In the genomic region with DNA sequence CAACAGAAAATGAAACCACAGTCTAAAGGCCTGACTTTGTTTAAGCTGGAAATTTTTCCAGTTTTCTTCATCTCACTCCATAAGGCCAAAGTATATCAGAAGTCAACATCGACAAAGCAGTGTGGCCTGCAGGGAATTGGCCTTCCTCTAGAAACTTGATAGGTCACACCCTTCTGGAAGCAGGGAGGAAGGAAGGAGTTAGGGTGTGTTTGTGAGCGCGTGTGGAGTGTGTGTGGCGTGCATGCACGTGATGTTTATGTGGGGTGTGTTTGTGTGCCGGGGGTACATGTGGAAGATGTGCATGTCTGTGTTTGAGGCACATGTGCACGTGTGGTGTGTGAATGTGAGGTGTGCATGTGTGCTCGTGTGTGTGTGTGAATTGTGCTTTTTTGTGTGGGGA, we compare ENCODE assay signal across 16 cellular contexts. TPM values are rescaled to one million over a fixed set of nuclear protein-coding genes. Genes with fewer than 3 reads are reported as not detected.
A peak's percentile ranks its signal among the peaks of the same experiment; 100 is the strongest.
DNase-seq lines count a peak whose midpoint lies in the region; ATAC-seq and TF ChIP-seq lines count a peak whose summit lies in the region.
"Had no signal": no experiment of that assay in that cellular context is flagged by ENCODE, and none has a peak within 500 bp of the region (broad histone marks: within the 10 kb centered on the region; RNA-seq: fewer than 3 reads in every experiment).

No MANE protein-coding gene starts in this region.

- no peak for TF ChIP-seq RAD21 in IMR-90 (IDR thresholded peaks at IDR 0.05; ENCODE audit: low read length)

- CTCF ChIA-PET in activated CD4-positive, alpha-beta T cell treated with anti-CD3 and anti-CD28 coated beads for 36 hours (lab: Charles Lee): interaction anchor here (0.6 to 1.3 kb wide), 3 partner anchors 64 to 153 kb away, joined by 3 to 5 read pairs (median 3); no protein-coding TSS in a partner anchor
- CTCF ChIA-PET in IMR-90 (lab: Yijun Ruan, JAX): interaction anchor here (0.7 kb wide), 1 partner anchor 23 kb away, joined by 3 read pairs; no protein-coding TSS in a partner anchor

- no peaks in the 10 kb centered on the region for H3K9me3 Mint-ChIP-seq in activated CD4-positive, alpha-beta T cell treated with anti-CD3 and anti-CD28 coated beads for 36 hours (ENCODE audit: low read depth)
- no peaks in the 10 kb centered on the region for H3K9me3 Mint-ChIP-seq in activated naive CD8-positive, alpha-beta T cell treated with anti-CD3 and anti-CD28 coated beads, Interleukin-2, amount 10 ng/mL, durations not matched to agents 7 days and 5 days
- H3K9me3 Mint-ChIP-seq in naive thymus-derived CD8-positive, alpha-beta T cell: no peaks in the 10 kb centered on the region
- H3K9me3 Mint-ChIP-seq: stimulated activated memory B cell treated with anti-CD40 and anti-IgM and Interleukin-4, amounts not matched to agents 10 μg/mL and 1 μg/mL and 100 μg/mL, for 72 hours had no signal

- no peak overlapping the region for H3K14ac ChIP-seq in IMR-90 (replicated peaks; ENCODE audit: low read depth, low read length)

- no peak overlapping the region; the same call in 1 of the 2 replicates for H2BK20ac ChIP-seq in IMR-90 (ENCODE audit: low read depth, low read length)

- peaks cover 4% of the 10 kb centered on the region for H3K9me1 ChIP-seq in IMR-90 (ENCODE audit: insufficient read depth, low read length)

- H3K56ac ChIP-seq in IMR-90 (ENCODE audit: extremely low read depth, insufficient read depth, low read length): no peak overlapping the region

- H3K27me3 ChIP-seq in IMR-90 (ENCODE audit: control insufficient read depth, insufficient read depth, low read length) (no peaks in the 10 kb centered on the region), uterus (no peaks in the 10 kb centered on the region)
- H3K27me3 ChIP-seq: breast epithelium, upper lobe of left lung had no signal

- no peak for DNase-seq in activated CD4-positive, alpha-beta T cell treated with anti-CD3 and anti-CD28 coated beads for 36 hours
- no peak for DNase-seq in activated CD4-positive, alpha-beta T cell treated with anti-CD3 and anti-CD28 coated beads, Interleukin-2, amount 50 U/mL, for 1 hour
- DNase-seq in IMR-90 (no peak), uterus (no peak), RPMI8226 (no peak)
- no peak for DNase-seq in activated naive CD8-positive, alpha-beta T cell treated with anti-CD3 and anti-CD28 coated beads, Interleukin-2, amount 10 ng/mL, durations not matched to agents 7 days and 5 days
- no peak for DNase-seq in naive thymus-derived CD8-positive, alpha-beta T cell
- no peak for DNase-seq in stimulated activated CD4-positive, alpha-beta T cell treated with anti-CD3 and anti-CD28 coated beads, Interleukin-15, amount 100 ng/mL, for 24 hours
- DNase-seq: 8988T, MV-4-11, NCI-H2081 treated with DMSO at 0.1 percent for 48 hours, NCI-H510A treated with DMSO at 0.1 percent for 48 hours, upper lobe of left lung had no signal

- H3K4me1 ChIP-seq in IMR-90 (ENCODE audit: control insufficient read depth, insufficient read depth, low read length): peaks cover 2% of the 10 kb centered on the region; the same call in 1 of the 2 replicates
- H3K4me1 ChIP-seq in uterus: no peaks in the 10 kb centered on the region
- H3K4me1 ChIP-seq: breast epithelium had no signal

- WGBS in IMR-90 (ENCODE audit: extremely low coverage in 2 of 2, insufficient read length in 1 of 2), 2 experiments: 77 to 100% methylated on average over 1 to 5 of the region's 8 CpGs

- no peak overlapping the region for H4K8ac ChIP-seq in IMR-90 (ENCODE audit: low read depth in 2 of 2, low read length in 2 of 2)

- no peaks in the 10 kb centered on the region for H3K9me3 ChIP-seq in IMR-90 (ENCODE audit: control insufficient read depth, insufficient read depth, low read length)
- no peaks in the 10 kb centered on the region for H3K9me3 ChIP-seq in uterus
- H3K9me3 ChIP-seq: breast epithelium, upper lobe of left lung had no signal

- no peak overlapping the region for H2BK120ac ChIP-seq in IMR-90 (ENCODE audit: low read depth, low read length)

- H2AK9ac ChIP-seq in IMR-90 (replicated peaks; ENCODE audit: low read depth, low read length, poor library complexity): no peak overlapping the region

- no TSS peak for BruUV-seq in IMR-90 (replicated peaks; lab: Mats Ljungman, UMichigan)

- H3K4me1 Mint-ChIP-seq in activated CD4-positive, alpha-beta T cell treated with anti-CD3 and anti-CD28 coated beads for 36 hours: peaks cover 86% of the 10 kb centered on the region
- H3K4me1 Mint-ChIP-seq in activated naive CD8-positive, alpha-beta T cell treated with anti-CD3 and anti-CD28 coated beads, Interleukin-2, amount 10 ng/mL, durations not matched to agents 7 days and 5 days: peaks cover 72% of the 10 kb centered on the region
- H3K4me1 Mint-ChIP-seq in naive thymus-derived CD8-positive, alpha-beta T cell: peaks cover 45 to 95% (median 92%) of the 10 kb centered on the region in 4 donors

- peak overlapping the region; percentile 79 for H3K27ac Mint-ChIP-seq in activated CD4-positive, alpha-beta T cell treated with anti-CD3 and anti-CD28 coated beads for 36 hours
- peak overlapping the region; percentile 68 for H3K27ac Mint-ChIP-seq in activated naive CD8-positive, alpha-beta T cell treated with anti-CD3 and anti-CD28 coated beads, Interleukin-2, amount 10 ng/mL, durations not matched to agents 7 days and 5 days
- peak overlapping the region; percentile 80 to 94 (median 88) for H3K27ac Mint-ChIP-seq in naive thymus-derived CD8-positive, alpha-beta T cell
- H3K27ac Mint-ChIP-seq: stimulated activated memory B cell treated with anti-CD40 and anti-IgM and Interleukin-4, amounts not matched to agents 10 μg/mL and 1 μg/mL and 100 μg/mL, for 72 hours had no signal

- H4K20me1 ChIP-seq in IMR-90 (ENCODE audit: insufficient read depth, low read length): no peaks in the 10 kb centered on the region

- peak overlapping the region; percentile 1 for H3K4me3 Mint-ChIP-seq in activated CD4-positive, alpha-beta T cell treated with anti-CD3 and anti-CD28 coated beads for 36 hours
- peak overlapping the region; percentile 62 for H3K4me3 Mint-ChIP-seq in activated naive CD8-positive, alpha-beta T cell treated with anti-CD3 and anti-CD28 coated beads, Interleukin-2, amount 10 ng/mL, durations not matched to agents 7 days and 5 days
- H3K4me3 Mint-ChIP-seq in naive thymus-derived CD8-positive, alpha-beta T cell: peak overlapping the region; percentile 43 to 88 (median 77)
- H3K4me3 Mint-ChIP-seq: stimulated activated memory B cell treated with anti-CD40 and anti-IgM and Interleukin-4, amounts not matched to agents 10 μg/mL and 1 μg/mL and 100 μg/mL, for 72 hours had no signal

- no peak for ATAC-seq in activated CD4-positive, alpha-beta T cell treated with anti-CD3 and anti-CD28 coated beads for 36 hours
- ATAC-seq in IMR-90 (ENCODE audit: low read depth): peak; percentile 14; the same call in 1 of the 2 replicates
- ATAC-seq in activated naive CD8-positive, alpha-beta T cell treated with anti-CD3 and anti-CD28 coated beads, Interleukin-2, amount 10 ng/mL, durations not matched to agents 7 days and 5 days (ENCODE audit: low read depth): peak; percentile 8
- peak in 1 of 2 donors; percentile 20 for ATAC-seq in naive thymus-derived CD8-positive, alpha-beta T cell
- ATAC-seq: stimulated activated memory B cell treated with anti-CD40 and anti-IgM and Interleukin-4, amounts not matched to agents 10 μg/mL and 1 μg/mL and 100 μg/mL, for 72 hours had no signal

- dilution Hi-C loops in IMR-90 (cut with HindIII; ENCODE audit: low sequenced_read_pairs, unreplicated experiment): no loop called here

- POLR2A ChIA-PET in activated CD4-positive, alpha-beta T cell treated with anti-CD3 and anti-CD28 coated beads for 36 hours (lab: Charles Lee): interaction anchor here (1.3 kb wide), 1 partner anchor 14 kb away, joined by 7 read pairs; no protein-coding TSS in a partner anchor
- POLR2A ChIA-PET in IMR-90 (lab: Charles Lee; ENCODE audit: unreplicated experiment): no interaction called here
- POLR2A ChIA-PET in activated naive CD8-positive, alpha-beta T cell treated with anti-CD3 and anti-CD28 coated beads, Interleukin-2, amount 10 ng/mL, durations not matched to agents 7 days and 5 days (lab: Charles Lee): interaction anchor here (0.7 to 1.0 kb wide), 3 partner anchors 14 to 20 kb away, joined by 3 to 7 read pairs (median 4); no protein-coding TSS in a partner anchor
- POLR2A ChIA-PET in naive thymus-derived CD8-positive, alpha-beta T cell (lab: Charles Lee): interaction anchor here (0.8 to 10.7 kb wide), 6 partner anchors 10 to 46 kb away, joined by 3 to 121 read pairs (median 6); no protein-coding TSS in a partner anchor

- H3K79me1 ChIP-seq in IMR-90 (ENCODE audit: low read depth in 1 of 2, low read length in 2 of 2): peaks cover 0 to 7% of the 10 kb centered on the region in 2 experiments; a peak in 2 of 4 replicates

- H2AFZ ChIP-seq in IMR-90 (replicated peaks; ENCODE audit: low read length, poor library complexity): peak overlapping the region; percentile 9

- no peak overlapping the region for H2BK15ac ChIP-seq in IMR-90 (ENCODE audit: low read depth, low read length)

- H3K36me3 Mint-ChIP-seq in activated CD4-positive, alpha-beta T cell treated with anti-CD3 and anti-CD28 coated beads for 36 hours (ENCODE audit: low read depth): peaks cover 93% of the 10 kb centered on the region
- peaks cover 58% of the 10 kb centered on the region for H3K36me3 Mint-ChIP-seq in activated naive CD8-positive, alpha-beta T cell treated with anti-CD3 and anti-CD28 coated beads, Interleukin-2, amount 10 ng/mL, durations not matched to agents 7 days and 5 days
- H3K36me3 Mint-ChIP-seq in naive thymus-derived CD8-positive, alpha-beta T cell: peaks cover 10 to 100% (median 48%) of the 10 kb centered on the region in 3 donors

- H4K91ac ChIP-seq in IMR-90 (ENCODE audit: insufficient read depth, low read depth, low read length): no peak overlapping the region

- no peak overlapping the region; the same call in 1 of the 2 replicates for H3K4me2 ChIP-seq in IMR-90 (ENCODE audit: low read depth, low read length)
- H3K4me2 ChIP-seq: smooth muscle cell had no signal

- TF ChIP-seq POLR2A in IMR-90 (IDR thresholded peaks at IDR 0.05; ENCODE audit: low read depth, low read length) (no peak), uterus (IDR thresholded peaks at IDR 0.05) (no peak)

- H4K5ac ChIP-seq in IMR-90 (ENCODE audit: low read depth, low read length): no peak overlapping the region

- peaks cover 27% of the 10 kb centered on the region for H3K36me3 ChIP-seq in IMR-90 (ENCODE audit: control insufficient read depth, insufficient read depth, low read length)
- H3K36me3 ChIP-seq in uterus: no peaks in the 10 kb centered on the region

- H3K23ac ChIP-seq in IMR-90 (ENCODE audit: low read depth, low read length): peak overlapping the region; percentile 60

- in situ Hi-C loops in IMR-90 (cut with MboI; ENCODE audit: low sequenced_read_pairs): no loop called here

- H2AK5ac ChIP-seq in IMR-90 (ENCODE audit: low read depth, low read length): no peak overlapping the region

- no peak overlapping the region for H2BK5ac ChIP-seq in IMR-90 (ENCODE audit: low read depth, low read length, poor library complexity, severe bottlenecking)

- TF ChIP-seq CTCF in IMR-90 (conservative IDR thresholded peaks at IDR 0.05; ENCODE audit: low read depth, low read length) (no peak), uterus (IDR thresholded peaks at IDR 0.05) (no peak)

- H3K4me3 ChIP-seq in IMR-90 (ENCODE audit: insufficient read depth, low read depth, low read length) (no peak overlapping the region), uterus (no peak overlapping the region)
- H3K4me3 ChIP-seq: breast epithelium, smooth muscle cell, upper lobe of left lung had no signal

- H3K4ac ChIP-seq in IMR-90 (ENCODE audit: low read depth, low read length): no peak overlapping the region

- H3K27ac ChIP-seq in IMR-90 (ENCODE audit: insufficient read depth, low read length) (no peak overlapping the region), uterus (no peak overlapping the region)
- H3K27ac ChIP-seq: upper lobe of left lung had no signal

- H3K18ac ChIP-seq in IMR-90 (ENCODE audit: low read depth, low read length): no peak overlapping the region

- H3K9ac ChIP-seq in IMR-90 (ENCODE audit: low read depth, low read length): no peak overlapping the region

- intact Hi-C loops in activated CD4-positive, alpha-beta T cell treated with anti-CD3 and anti-CD28 coated beads for 36 hours (cut with DNase I, micrococcal nuclease): no loop called here
- intact Hi-C loops in IMR-90 (cut with micrococcal nuclease) (no loop called here), uterus (cut with DNase I; ENCODE audit: low total_unique reads) (no loop called here)

- no peaks in the 10 kb centered on the region for H3K27me3 Mint-ChIP-seq in activated CD4-positive, alpha-beta T cell treated with anti-CD3 and anti-CD28 coated beads for 36 hours
- no peaks in the 10 kb centered on the region for H3K27me3 Mint-ChIP-seq in activated naive CD8-positive, alpha-beta T cell treated with anti-CD3 and anti-CD28 coated beads, Interleukin-2, amount 10 ng/mL, durations not matched to agents 7 days and 5 days
- no peaks in the 10 kb centered on the region for H3K27me3 Mint-ChIP-seq in naive thymus-derived CD8-positive, alpha-beta T cell
- H3K27me3 Mint-ChIP-seq: stimulated activated memory B cell treated with anti-CD40 and anti-IgM and Interleukin-4, amounts not matched to agents 10 μg/mL and 1 μg/mL and 100 μg/mL, for 72 hours had no signal

RNA-seq across cellular contexts. Expression of gene ZC3HAV1, which starts 28.6 kb away (rescaled TPM):
- 100 to 1,000 TPM; 110 to 120 TPM for total RNA-seq in activated CD4-positive, alpha-beta T cell treated with anti-CD3 and anti-CD28 coated beads for 36 hours
- total RNA-seq in IMR-90 (2012; rRNA removed) (20.6 and 22.4 TPM in 2 replicates), uterus (10 to 100 TPM; 14.1 to 39.7 (median 29.2) TPM)
- polyA plus RNA-seq in IMR-90 (2012; rRNA removed): 9.6 and 9.9 TPM in 2 replicates
- 4.3 and 5.7 TPM in 2 replicates for polyA plus RNA-seq in IMR-90 (2012; cell fraction: cytosol; rRNA removed)
- polyA plus RNA-seq in IMR-90 (2012; cell fraction: nucleus; rRNA removed; ENCODE audit: low replicate concordance): 3.0 and 6.1 TPM in 2 replicates
- total RNA-seq in activated naive CD8-positive, alpha-beta T cell treated with anti-CD3 and anti-CD28 coated beads, Interleukin-2, amount 10 ng/mL, durations not matched to agents 7 days and 5 days: 100 to 1,000 TPM; 136 TPM
- 100 to 1,000 TPM; 202 to 214 TPM for total RNA-seq in naive thymus-derived CD8-positive, alpha-beta T cell
- polyA plus RNA-seq in naive thymus-derived CD8-positive, alpha-beta T cell: 100 to 1,000 TPM; 144 to 188 (median 162) TPM

RNA-seq across cellular contexts. Expression of gene ZC3HAV1L, which starts 45.1 kb away (rescaled TPM):
- 10 to 100 TPM; 19.8 to 23.2 TPM for total RNA-seq in activated CD4-positive, alpha-beta T cell treated with anti-CD3 and anti-CD28 coated beads for 36 hours
- total RNA-seq in IMR-90 (2012; rRNA removed): 4.5 and 4.7 TPM in 2 replicates
- 7.4 and 9.4 TPM in 2 replicates for polyA plus RNA-seq in IMR-90 (2012; rRNA removed)
- polyA plus RNA-seq in IMR-90 (2012; cell fraction: cytosol; rRNA removed): 7.2 and 9.3 TPM in 2 replicates
- 11.5 and 13.7 TPM in 2 replicates for polyA plus RNA-seq in IMR-90 (2012; cell fraction: nucleus; rRNA removed; ENCODE audit: low replicate concordance)
- 10 to 100 TPM; 15.6 to 17.4 TPM for total RNA-seq in activated naive CD8-positive, alpha-beta T cell treated with anti-CD3 and anti-CD28 coated beads, Interleukin-2, amount 10 ng/mL, durations not matched to agents 7 days and 5 days
- under 1 TPM; 0.26 to 0.36 TPM for total RNA-seq in naive thymus-derived CD8-positive, alpha-beta T cell
- polyA plus RNA-seq in naive thymus-derived CD8-positive, alpha-beta T cell: under 1 TPM in 1 of 3 donors, not detected in 2; 0.23 TPM
- total RNA-seq in uterus: 10 to 100 TPM in 3 of 4 donors, 1 to 10 TPM in 1; 10.0 to 73.0 (median 31.9) TPM

Comparison
In these comparisons a context has a peak if more than half of its experiments do, and no peak if none do; other contexts are left out.
1. H3K4me3 Mint-ChIP-seq: peak in every context shown above with its lines; median percentile 77 in naive thymus-derived CD8-positive, alpha-beta T cell; 62 in activated naive CD8-positive, alpha-beta T cell treated with anti-CD3 and anti-CD28 coated beads, Interleukin-2, amount 10 ng/mL, durations not matched to agents 7 days and 5 days; 1 in activated CD4-positive, alpha-beta T cell treated with anti-CD3 and anti-CD28 coated beads for 36 hours.